In the genomic region with DNA sequence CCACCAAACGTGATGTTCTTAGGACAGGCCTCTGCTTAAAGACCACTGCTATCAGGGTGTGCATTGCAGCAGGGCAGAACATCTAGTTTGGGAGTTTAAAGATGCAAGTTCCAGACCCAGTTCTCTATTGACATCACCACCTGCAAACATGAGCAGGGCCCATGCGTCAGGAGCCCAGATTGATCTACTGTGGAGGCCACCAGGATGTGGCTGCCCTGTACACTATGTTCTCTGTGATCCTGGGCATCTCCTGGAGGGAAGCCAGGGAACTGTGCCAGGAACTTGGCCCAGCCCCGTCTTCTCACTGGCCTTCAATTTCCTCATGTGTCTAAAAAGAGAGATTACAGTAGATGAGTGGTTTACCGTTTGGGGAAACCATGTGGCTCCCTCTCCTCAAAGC, we compare ENCODE assay signal across 9 cellular contexts.
DNase-seq lines count a peak whose midpoint lies in the region; ATAC-seq, FAIRE-seq and TF ChIP-seq lines count a peak whose summit lies in the region.
"Had no signal": no experiment of that assay in that cellular context is flagged by ENCODE, and none has a peak within 500 bp of the region (broad histone marks: within the 10 kb centered on the region; RNA-seq: fewer than 3 reads in every experiment).

No MANE protein-coding gene starts in this region.

- no peaks in the 10 kb centered on the region for H3K27me3 ChIP-seq in K562 (ENCODE audit: control insufficient read depth in 2 of 2, insufficient read depth in 2 of 2, low read length in 2 of 2)
- no peaks in the 10 kb centered on the region for H3K27me3 ChIP-seq in transverse colon

- TF ChIP-seq RAD21 in K562 (CRISPR knock-in tag; conservative IDR thresholded peaks at IDR 0.05 in 1 of 2, IDR thresholded peaks at IDR 0.05 in 1 of 2): no peak

- no peak overlapping the region for H2AFZ ChIP-seq in K562 (ENCODE audit: low read depth, low read length)

- WGBS in K562 (ENCODE audit: insufficient coverage, low coverage, missing lambda C conversion rate): 44% methylated on average over 4 of the region's 4 CpGs
- 45 to 62% methylated on average over 2 to 4 of the region's 4 CpGs for WGBS in transverse colon (ENCODE audit: low coverage in 1 of 2), 2 donors

- in situ Hi-C loops in K562 (cut with MboI) (loop anchor here (10.0 kb wide), 1 partner anchor 107 kb away; the partner anchor contains the start of gene SLC26A2), transverse colon (cut with MboI; ENCODE audit: low pct_ligation_motif_present in 1 of 4, low pct_unique_long_range_greater_than_20kb in 1 of 4, low sequenced_read_pairs in 3 of 4) (loop anchor here in 2 of 4 donors (10.0 to 25.0 kb wide), 3 partner anchors 105 to 223 kb away; partner anchors contain the start of gene SLC26A2 (in 2 of the 2))

- no peaks in the 10 kb centered on the region for H4K20me1 ChIP-seq in K562 (replicated peaks; ENCODE audit: control insufficient read depth, insufficient read depth, low read length)

- no peaks in the 10 kb centered on the region for H3K79me2 ChIP-seq in K562 (ENCODE audit: control insufficient read depth, insufficient read depth, low read length)

- H3K9me1 ChIP-seq in K562 (ENCODE audit: control insufficient read depth, insufficient read depth, low read length): no peaks in the 10 kb centered on the region

- no peak overlapping the region for H3K4me2 ChIP-seq in K562 (ENCODE audit: insufficient read depth, low read length)

- no peak overlapping the region for H3K4me3 ChIP-seq in K562
- no peak overlapping the region for H3K4me3 ChIP-seq in transverse colon

- peak; percentile 5 for DNase-seq in NCI-H510A treated with DMSO at 0.1 percent for 48 hours (lab: John Stamatoyannopoulos, UW)
- no peak for DNase-seq in NCI-H510A (lab: John Stamatoyannopoulos, UW)
- DNase-seq in K562 (ENCODE audit: extremely low read depth in 1 of 4, low spot score in 3 of 4): no peak
- peak; percentile 17 for DNase-seq in kidney glomerular epithelial cell (lab: John Stamatoyannopoulos, UW)
- peak; percentile 96 for DNase-seq in transverse colon
- DNase-seq in NAMALWA (ENCODE audit: low spot score): no peak
- no peak for DNase-seq in NCI-H2081 treated with DMSO at 0.1 percent for 48 hours (lab: John Stamatoyannopoulos, UW)
- DNase-seq in D721Med (ENCODE audit: insufficient read length, low spot score): no peak
- DNase-seq: NCI-H1694 treated with DMSO at 0.1 percent for 48 hours had no signal

- TF ChIP-seq CTCF in K562 (IDR thresholded peaks at IDR 0.05 in 2 of 3, conservative IDR thresholded peaks at IDR 0.05 in 1 of 3; ENCODE audit: insufficient read depth in 2 of 3, low read depth in 1 of 3, low read length in 3 of 3): no peak
- TF ChIP-seq CTCF in transverse colon (IDR thresholded peaks at IDR 0.05): peak in 1 of 5 experiments; percentile 31
- TF ChIP-seq CTCF in D721Med (IDR thresholded peaks at IDR 0.05; ENCODE audit: insufficient read depth, missing control alignments): no peak

- no peak for ATAC-seq in K562

- H3K36me3 ChIP-seq in K562 (ENCODE audit: control insufficient read depth, insufficient read depth, low read length) (peaks cover 6% of the 10 kb centered on the region; the same call in 1 of the 3 replicates), transverse colon (no peaks in the 10 kb centered on the region)

- CTCF ChIA-PET in K562 (lab: Yijun Ruan, JAX; ENCODE audit: low intra/inter-chr PET ratio): no interaction called here

- intact Hi-C loops in K562 (cut with micrococcal nuclease): no loop called here
- intact Hi-C loops in transverse colon (cut with DNase I; ENCODE audit: low total_unique reads): no loop called here

- TF ChIP-seq POLR2A in K562 (conservative IDR thresholded peaks at IDR 0.05): no peak
- TF ChIP-seq POLR2A in transverse colon (IDR thresholded peaks at IDR 0.05): no peak

- FAIRE-seq in K562 (lab: Jason Lieb, UNC) (no peak), D721Med (lab: Jason Lieb, UNC) (no peak)

- no peaks in the 10 kb centered on the region for H3K4me1 ChIP-seq in K562 (replicated peaks in 1 of 2; ENCODE audit: control insufficient read depth in 2 of 2, insufficient read depth in 2 of 2, low read length in 2 of 2)
- peaks cover 20 to 54% (median 25%) of the 10 kb centered on the region in 4 donors for H3K4me1 ChIP-seq in transverse colon

- H3K9me3 ChIP-seq in K562 (replicated peaks; ENCODE audit: control insufficient read depth, insufficient read depth, low read depth, low read length): no peaks in the 10 kb centered on the region
- no peaks in the 10 kb centered on the region for H3K9me3 ChIP-seq in transverse colon

- peak overlapping the region in 1 of 2 experiments; percentile 39; a peak in 1 of 4 replicates for H3K9ac ChIP-seq in K562 (ENCODE audit: insufficient read depth in 1 of 2, low read depth in 2 of 2, low read length in 2 of 2)

- H3K27ac ChIP-seq in K562 (ENCODE audit: extremely low read depth, low read depth, low read length) (no peak overlapping the region), transverse colon (peak overlapping the region; percentile 77 to 85 (median 80))

- POLR2A ChIA-PET in K562 (lab: Yijun Ruan, JAX): interaction anchor here (0.8 kb wide), 1 partner anchor 8 kb away, joined by 4 read pairs; no protein-coding TSS in a partner anchor

- TF ChIP-seq EP300 in K562 (IDR thresholded peaks at IDR 0.05; ENCODE audit: low read length) (no peak), transverse colon (IDR thresholded peaks at IDR 0.05; ENCODE audit: low read depth) (peak; percentile 99)

- no TSS peak for BruUV-seq in K562 (replicated peaks; lab: Mats Ljungman, UMichigan)

TF ChIP-seq in K562, 482 proteins besides CTCF, POLR2A, EP300 and RAD21:
- TF ChIP-seq RHOXF2B (CRISPR knock-in tag; conservative IDR thresholded peaks at IDR 0.05) (no peak), NFIC (IDR thresholded peaks at IDR 0.05) (0 out of 2 replicates have a peak, but pooled peaks have one; percentile 5)

Comparison
In these comparisons a context has a peak if more than half of its experiments do, and no peak if none do; other contexts are left out.
1. DNase-seq: peak in NCI-H510A treated with DMSO at 0.1 percent for 48 hours (single experiment), kidney glomerular epithelial cell (single experiment) and transverse colon (single experiment); none in NCI-H510A (single experiment), K562 (0 of 4), NAMALWA (single experiment), NCI-H2081 treated with DMSO at 0.1 percent for 48 hours (single experiment) and D721Med (single experiment).